ENCODE assay signal across 1 cellular context in genomic region chr11:116826751-116827431, GRCh38.
TF ChIP-seq lines count a peak whose summit lies in the region.

No MANE protein-coding gene starts in this region.

TF ChIP-seq in H1, 55 proteins besides CTCF, POLR2A, EP300 and RAD21:
- no peak for TF ChIP-seq KDM4A (IDR thresholded peaks at IDR 0.05; ENCODE audit: low read depth, low read length, severe bottlenecking)
- TF ChIP-seq HDAC6 (IDR thresholded peaks at IDR 0.05; ENCODE audit: low read depth, low read length) = no peak
- TF ChIP-seq HDAC2 (IDR thresholded peaks at IDR 0.05; ENCODE audit: borderline replicate concordance in 1 of 2, low read depth in 2 of 2, low read length in 2 of 2) = no peak
